In genomic region chr1:18630511-18631495, GRCh38 we compare ENCODE assay signal across 13 cellular contexts. TPM values are rescaled to one million over a fixed set of nuclear protein-coding genes. Genes with fewer than 3 reads are reported as not detected.
DNase-seq lines count a peak whose midpoint lies in the region; ATAC-seq lines count a peak whose summit lies in the region.
"Had no signal": no experiment of that assay in that cellular context is flagged by ENCODE, and none has a peak within 500 bp of the region (broad histone marks: within the 10 kb centered on the region; RNA-seq: fewer than 3 reads in every experiment).

PAX7 (plus strand) TSS chr1:18630846; CDS start chr1:18631604, 758 bp downstream.

- H3K36me3 Mint-ChIP-seq in activated naive CD8-positive, alpha-beta T cell treated with anti-CD3 and anti-CD28 coated beads, Interleukin-2, amount 10 ng/mL, durations not matched to agents 7 days and 5 days, result peaks cover 6% of the 10 kb centered on the region
- no peaks in the 10 kb centered on the region for H3K36me3 Mint-ChIP-seq in activated naive CD8-positive, alpha-beta T cell treated with anti-CD3 and anti-CD28 coated beads, Interleukin-2, amount 50 U/mL, for 24 hours (ENCODE audit: low read depth)
- peaks cover 0 to 4% of the 10 kb centered on the region in 2 donors for H3K36me3 Mint-ChIP-seq in stimulated activated naive B cell treated with anti-CD40 and anti-IgM and Interleukin-4, amounts not matched to agents 10 μg/mL and 1 μg/mL and 100 μg/mL, for 72 hours
- H3K36me3 Mint-ChIP-seq in natural killer cell treated with Interleukin-12 subunit alpha and Interleukin-12 subunit beta and Interleukin-15 and Interleukin-18, amount 100 ng/mL, for 72 hours, result no peaks in the 10 kb centered on the region
- H3K36me3 Mint-ChIP-seq: natural killer cell had no signal

- no peak within 1 kb of the TSS for H2BK120ac ChIP-seq in mesenchymal stem cell (ENCODE audit: low read depth, low read length)

- no peak within 1 kb of the TSS for H2BK12ac ChIP-seq in mesenchymal stem cell (ENCODE audit: low read length in 2 of 2)

- no peak within 1 kb of the TSS for H3K18ac ChIP-seq in mesenchymal stem cell (ENCODE audit: low read depth in 1 of 2, low read length in 2 of 2)

- H4K91ac ChIP-seq in mesenchymal stem cell (ENCODE audit: low read length), result no peak within 1 kb of the TSS

- H2AK5ac ChIP-seq in mesenchymal stem cell (ENCODE audit: low read length, severe bottlenecking), result no peak within 1 kb of the TSS

- peaks cover 90 to 97% of the 10 kb centered on the region in 2 experiments for H3K27me3 ChIP-seq in mesenchymal stem cell (ENCODE audit: control insufficient read depth in 1 of 2, insufficient read depth in 1 of 2, low read length in 2 of 2)

- peak within 1 kb of the TSS; percentile 96 for H3K4me3 ChIP-seq in SK-N-MC
- no peak within 1 kb of the TSS for H3K4me3 ChIP-seq in mesenchymal stem cell (ENCODE audit: insufficient read depth in 1 of 2, low read depth in 1 of 2, low read length in 2 of 2)
- H3K4me3 ChIP-seq: K562 had no signal

- WGBS in mesenchymal stem cell, result under 1% methylated on average over 30 of the region's 70 CpGs

- H2AFZ ChIP-seq in mesenchymal stem cell (ENCODE audit: low read depth, low read length), result no peak within 1 kb of the TSS

- H3K36me3 ChIP-seq in SK-N-MC (ENCODE audit: insufficient read depth, low read length) (peaks cover 27% of the 10 kb centered on the region), mesenchymal stem cell (ENCODE audit: control insufficient read depth in 1 of 2, insufficient read depth in 2 of 2, low read depth in 1 of 2, low read length in 2 of 2) (no peaks in the 10 kb centered on the region)

- H3K79me1 ChIP-seq in mesenchymal stem cell (replicated peaks; ENCODE audit: low read length, poor library complexity, severe bottlenecking), result no peaks in the 10 kb centered on the region

- peaks cover 90% of the 10 kb centered on the region for H3K27me3 Mint-ChIP-seq in activated naive CD8-positive, alpha-beta T cell treated with anti-CD3 and anti-CD28 coated beads, Interleukin-2, amount 10 ng/mL, durations not matched to agents 7 days and 5 days
- peaks cover 89% of the 10 kb centered on the region for H3K27me3 Mint-ChIP-seq in activated naive CD8-positive, alpha-beta T cell treated with anti-CD3 and anti-CD28 coated beads, Interleukin-2, amount 50 U/mL, for 24 hours
- H3K27me3 Mint-ChIP-seq in stimulated activated naive B cell treated with anti-CD40 and anti-IgM and Interleukin-4, amounts not matched to agents 10 μg/mL and 1 μg/mL and 100 μg/mL, for 72 hours, result peaks cover 80 to 96% of the 10 kb centered on the region in 2 donors
- H3K27me3 Mint-ChIP-seq in natural killer cell treated with Interleukin-12 subunit alpha and Interleukin-12 subunit beta and Interleukin-15 and Interleukin-18, amount 100 ng/mL, for 72 hours, result peaks cover 72 to 89% of the 10 kb centered on the region in 2 donors

- H3K4me1 ChIP-seq in mesenchymal stem cell (ENCODE audit: control insufficient read depth, insufficient read depth, low read depth, low read length), result peaks cover 7% of the 10 kb centered on the region

- H3K27ac ChIP-seq in SK-N-MC (peak within 1 kb of the TSS; percentile 73), mesenchymal stem cell (ENCODE audit: low read length, poor library complexity, severe bottlenecking) (no peak within 1 kb of the TSS)

- no peak within 1 kb of the TSS for H4K8ac ChIP-seq in mesenchymal stem cell (ENCODE audit: low read length)

- H3K4ac ChIP-seq in mesenchymal stem cell (ENCODE audit: low read depth in 1 of 2, low read length in 2 of 2), result no peak within 1 kb of the TSS

- H3K9ac ChIP-seq in SK-N-MC (ENCODE audit: insufficient read length) (peak within 1 kb of the TSS; percentile 90), mesenchymal stem cell (ENCODE audit: low read length) (no peak within 1 kb of the TSS)

- DNase-seq in activated naive CD8-positive, alpha-beta T cell treated with anti-CD3 and anti-CD28 coated beads, Interleukin-2, amount 10 ng/mL, durations not matched to agents 7 days and 5 days, result no peak
- no peak for DNase-seq in activated naive CD8-positive, alpha-beta T cell treated with anti-CD3 and anti-CD28 coated beads, Interleukin-2, amount 50 U/mL, for 24 hours
- DNase-seq in SK-N-MC (ENCODE audit: low read depth, low spot score) (no peak), mesenchymal stem cell (no peak), GDM1 (lab: John Stamatoyannopoulos, UW) (no peak)
- no peak for DNase-seq in stimulated activated naive B cell treated with anti-CD40 and anti-IgM and Interleukin-4, amounts not matched to agents 10 μg/mL and 1 μg/mL and 100 μg/mL, for 72 hours
- no peak for DNase-seq in natural killer cell treated with Interleukin-12 subunit alpha and Interleukin-12 subunit beta and Interleukin-15 and Interleukin-18, amount 100 ng/mL, for 72 hours (ENCODE audit: low spot score)
- DNase-seq: natural killer cell, NCI-H2029, T-helper 9 cell had no signal

- H2BK15ac ChIP-seq in mesenchymal stem cell (ENCODE audit: low read depth, poor library complexity, severe bottlenecking), result no peak within 1 kb of the TSS

- H3K23ac ChIP-seq in mesenchymal stem cell (ENCODE audit: low read length in 2 of 2), result no peak within 1 kb of the TSS

- H2BK5ac ChIP-seq in mesenchymal stem cell (ENCODE audit: low read depth, low read length, poor library complexity, severe bottlenecking), result no peak within 1 kb of the TSS

- H3K4me2 ChIP-seq in mesenchymal stem cell (ENCODE audit: low read length, poor library complexity, severe bottlenecking), result peak within 1 kb of the TSS; percentile 7

- POLR2A ChIA-PET in activated naive CD8-positive, alpha-beta T cell treated with anti-CD3 and anti-CD28 coated beads, Interleukin-2, amount 10 ng/mL, durations not matched to agents 7 days and 5 days (lab: Charles Lee), result no interaction called here

- peak within 1 kb of the TSS; percentile 78 for H3K27ac Mint-ChIP-seq in activated naive CD8-positive, alpha-beta T cell treated with anti-CD3 and anti-CD28 coated beads, Interleukin-2, amount 10 ng/mL, durations not matched to agents 7 days and 5 days
- H3K27ac Mint-ChIP-seq in activated naive CD8-positive, alpha-beta T cell treated with anti-CD3 and anti-CD28 coated beads, Interleukin-2, amount 50 U/mL, for 24 hours, result no peak within 1 kb of the TSS
- peak within 1 kb of the TSS; percentile 93 for H3K27ac Mint-ChIP-seq in stimulated activated naive B cell treated with anti-CD40 and anti-IgM and Interleukin-4, amounts not matched to agents 10 μg/mL and 1 μg/mL and 100 μg/mL, for 72 hours
- no peak within 1 kb of the TSS for H3K27ac Mint-ChIP-seq in natural killer cell treated with Interleukin-12 subunit alpha and Interleukin-12 subunit beta and Interleukin-15 and Interleukin-18, amount 100 ng/mL, for 72 hours
- H3K27ac Mint-ChIP-seq: natural killer cell had no signal

- no peaks in the 10 kb centered on the region for H3K9me3 Mint-ChIP-seq in activated naive CD8-positive, alpha-beta T cell treated with anti-CD3 and anti-CD28 coated beads, Interleukin-2, amount 10 ng/mL, durations not matched to agents 7 days and 5 days
- H3K9me3 Mint-ChIP-seq in activated naive CD8-positive, alpha-beta T cell treated with anti-CD3 and anti-CD28 coated beads, Interleukin-2, amount 50 U/mL, for 24 hours, result no peaks in the 10 kb centered on the region
- H3K9me3 Mint-ChIP-seq in stimulated activated naive B cell treated with anti-CD40 and anti-IgM and Interleukin-4, amounts not matched to agents 10 μg/mL and 1 μg/mL and 100 μg/mL, for 72 hours, result no peaks in the 10 kb centered on the region
- no peaks in the 10 kb centered on the region for H3K9me3 Mint-ChIP-seq in natural killer cell treated with Interleukin-12 subunit alpha and Interleukin-12 subunit beta and Interleukin-15 and Interleukin-18, amount 100 ng/mL, for 72 hours
- H3K9me3 Mint-ChIP-seq: natural killer cell had no signal

- H3K4me1 Mint-ChIP-seq in activated naive CD8-positive, alpha-beta T cell treated with anti-CD3 and anti-CD28 coated beads, Interleukin-2, amount 10 ng/mL, durations not matched to agents 7 days and 5 days, result peaks cover 4% of the 10 kb centered on the region
- H3K4me1 Mint-ChIP-seq in activated naive CD8-positive, alpha-beta T cell treated with anti-CD3 and anti-CD28 coated beads, Interleukin-2, amount 50 U/mL, for 24 hours, result peaks cover 16% of the 10 kb centered on the region
- H3K4me1 Mint-ChIP-seq in stimulated activated naive B cell treated with anti-CD40 and anti-IgM and Interleukin-4, amounts not matched to agents 10 μg/mL and 1 μg/mL and 100 μg/mL, for 72 hours, result peaks cover 5 to 20% of the 10 kb centered on the region in 2 donors
- peaks cover 0 to 2% of the 10 kb centered on the region in 2 donors for H3K4me1 Mint-ChIP-seq in natural killer cell treated with Interleukin-12 subunit alpha and Interleukin-12 subunit beta and Interleukin-15 and Interleukin-18, amount 100 ng/mL, for 72 hours (ENCODE audit: low read depth in 2 of 2)
- H3K4me1 Mint-ChIP-seq: natural killer cell had no signal

- no peak within 1 kb of the TSS for H3K14ac ChIP-seq in mesenchymal stem cell (ENCODE audit: low read length in 2 of 2)

- peak within 1 kb of the TSS; percentile 60 for H3K4me3 Mint-ChIP-seq in activated naive CD8-positive, alpha-beta T cell treated with anti-CD3 and anti-CD28 coated beads, Interleukin-2, amount 10 ng/mL, durations not matched to agents 7 days and 5 days
- no peak within 1 kb of the TSS for H3K4me3 Mint-ChIP-seq in activated naive CD8-positive, alpha-beta T cell treated with anti-CD3 and anti-CD28 coated beads, Interleukin-2, amount 50 U/mL, for 24 hours
- peak within 1 kb of the TSS; percentile 17 to 58 for H3K4me3 Mint-ChIP-seq in stimulated activated naive B cell treated with anti-CD40 and anti-IgM and Interleukin-4, amounts not matched to agents 10 μg/mL and 1 μg/mL and 100 μg/mL, for 72 hours
- H3K4me3 Mint-ChIP-seq in natural killer cell treated with Interleukin-12 subunit alpha and Interleukin-12 subunit beta and Interleukin-15 and Interleukin-18, amount 100 ng/mL, for 72 hours, result no peak within 1 kb of the TSS
- H3K4me3 Mint-ChIP-seq: natural killer cell had no signal

- H3K9me3 ChIP-seq in SK-N-MC (ENCODE audit: low read depth, low read length), result no peaks in the 10 kb centered on the region
- H3K9me3 ChIP-seq in mesenchymal stem cell (ENCODE audit: control insufficient read depth, low read length), result no peaks in the 10 kb centered on the region

- no peak for ATAC-seq in activated naive CD8-positive, alpha-beta T cell treated with anti-CD3 and anti-CD28 coated beads, Interleukin-2, amount 10 ng/mL, durations not matched to agents 7 days and 5 days (ENCODE audit: low read depth)
- ATAC-seq in activated naive CD8-positive, alpha-beta T cell treated with anti-CD3 and anti-CD28 coated beads, Interleukin-2, amount 50 U/mL, for 24 hours, result no peak
- no peak for ATAC-seq in stimulated activated naive B cell treated with anti-CD40 and anti-IgM and Interleukin-4, amounts not matched to agents 10 μg/mL and 1 μg/mL and 100 μg/mL, for 72 hours (replicated peaks)
- no peak for ATAC-seq in natural killer cell treated with Interleukin-12 subunit alpha and Interleukin-12 subunit beta and Interleukin-15 and Interleukin-18, amount 100 ng/mL, for 72 hours
- ATAC-seq in HG03571 (IDR thresholded peaks at IDR 0.05; ENCODE audit: unreplicated experiment), result no peak
- ATAC-seq: K562, natural killer cell had no signal

RNA-seq across cellular contexts. Expression of gene PAX7, which starts in this region (rescaled TPM):
- not detected for total RNA-seq in activated naive CD8-positive, alpha-beta T cell treated with anti-CD3 and anti-CD28 coated beads, Interleukin-2, amount 10 ng/mL, durations not matched to agents 7 days and 5 days
- polyA plus RNA-seq in mesenchymal stem cell (2013, experiment 1 of 2), result not detected
- not detected for polyA plus RNA-seq in mesenchymal stem cell (2013, experiment 2 of 2)
- not detected for total RNA-seq in natural killer cell treated with Interleukin-12 subunit alpha and Interleukin-12 subunit beta and Interleukin-15 and Interleukin-18, amount 100 ng/mL, for 72 hours
- total RNA-seq: epithelial cell of proximal tubule, K562, natural killer cell had no signal
- polyA plus RNA-seq: K562 had no signal

Comparison
In these comparisons a context has a peak if more than half of its experiments do, and no peak if none do; other contexts are left out.
1. H3K27ac Mint-ChIP-seq: peak in activated naive CD8-positive, alpha-beta T cell treated with anti-CD3 and anti-CD28 coated beads, Interleukin-2, amount 10 ng/mL, durations not matched to agents 7 days and 5 days (single experiment) and stimulated activated naive B cell treated with anti-CD40 and anti-IgM and Interleukin-4, amounts not matched to agents 10 μg/mL and 1 μg/mL and 100 μg/mL, for 72 hours (single experiment); none in activated naive CD8-positive, alpha-beta T cell treated with anti-CD3 and anti-CD28 coated beads, Interleukin-2, amount 50 U/mL, for 24 hours (single experiment) and natural killer cell treated with Interleukin-12 subunit alpha and Interleukin-12 subunit beta and Interleukin-15 and Interleukin-18, amount 100 ng/mL, for 72 hours (0 of 2).
2. H3K4me3 Mint-ChIP-seq: peak in activated naive CD8-positive, alpha-beta T cell treated with anti-CD3 and anti-CD28 coated beads, Interleukin-2, amount 10 ng/mL, durations not matched to agents 7 days and 5 days (single experiment) and stimulated activated naive B cell treated with anti-CD40 and anti-IgM and Interleukin-4, amounts not matched to agents 10 μg/mL and 1 μg/mL and 100 μg/mL, for 72 hours (2 of 2); none in activated naive CD8-positive, alpha-beta T cell treated with anti-CD3 and anti-CD28 coated beads, Interleukin-2, amount 50 U/mL, for 24 hours (single experiment) and natural killer cell treated with Interleukin-12 subunit alpha and Interleukin-12 subunit beta and Interleukin-15 and Interleukin-18, amount 100 ng/mL, for 72 hours (single experiment).